Comparison of ENCODE assay signal across 8 cellular contexts in the genomic region with DNA sequence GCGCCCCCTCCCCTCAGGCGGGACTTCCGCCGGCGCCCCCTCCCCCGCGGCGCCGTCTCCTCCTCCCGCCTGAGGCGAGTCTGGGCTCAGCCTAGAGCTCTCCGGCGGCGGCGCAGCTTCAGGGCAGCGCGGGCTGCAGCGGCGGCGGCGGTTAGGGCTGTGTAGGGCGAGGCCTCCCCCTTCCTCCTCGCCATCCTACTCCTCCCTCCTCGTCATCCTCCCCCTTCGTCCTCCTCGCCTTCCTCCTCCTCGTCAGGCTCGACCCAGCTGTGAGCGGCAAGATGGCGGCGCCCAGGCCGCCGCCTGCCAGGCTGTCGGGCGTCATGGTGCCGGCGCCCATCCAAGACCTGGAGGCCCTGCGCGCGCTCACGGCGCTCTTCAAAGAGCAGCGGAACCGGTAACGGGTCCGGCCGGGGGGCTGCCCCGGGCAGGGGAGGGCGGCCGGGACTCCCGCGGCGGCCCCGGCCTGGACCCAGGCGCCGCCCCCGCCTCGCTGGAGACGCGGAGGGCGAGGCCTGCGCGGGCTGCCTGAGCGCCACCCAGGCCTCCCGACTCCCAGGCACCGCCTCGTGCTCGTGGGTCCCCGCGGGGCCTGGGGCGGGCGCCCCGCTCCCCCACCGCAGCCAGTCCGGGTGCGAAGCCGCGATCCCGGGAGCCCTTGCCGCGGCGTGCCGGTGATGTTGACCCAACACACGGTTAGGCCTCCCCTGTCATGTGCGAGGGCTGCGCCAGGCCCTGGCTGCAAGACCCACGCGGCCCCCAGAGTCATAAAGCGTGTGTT. TPM values are rescaled to one million over a fixed set of nuclear protein-coding genes. Genes with fewer than 3 reads are reported as not detected.
DNase-seq lines count a peak whose midpoint lies in the region; ATAC-seq, FAIRE-seq and TF ChIP-seq lines count a peak whose summit lies in the region.

A gene with protein sequence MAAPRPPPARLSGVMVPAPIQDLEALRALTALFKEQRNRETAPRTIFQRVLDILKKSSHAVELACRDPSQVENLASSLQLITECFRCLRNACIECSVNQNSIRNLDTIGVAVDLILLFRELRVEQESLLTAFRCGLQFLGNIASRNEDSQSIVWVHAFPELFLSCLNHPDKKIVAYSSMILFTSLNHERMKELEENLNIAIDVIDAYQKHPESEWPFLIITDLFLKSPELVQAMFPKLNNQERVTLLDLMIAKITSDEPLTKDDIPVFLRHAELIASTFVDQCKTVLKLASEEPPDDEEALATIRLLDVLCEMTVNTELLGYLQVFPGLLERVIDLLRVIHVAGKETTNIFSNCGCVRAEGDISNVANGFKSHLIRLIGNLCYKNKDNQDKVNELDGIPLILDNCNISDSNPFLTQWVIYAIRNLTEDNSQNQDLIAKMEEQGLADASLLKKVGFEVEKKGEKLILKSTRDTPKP (plus strand): TSS at position 52 of the 781 bp plus-strand sequence. CDS start 230 bp downstream, at position 282.

- no peaks in the 10 kb centered on the region for H3K9me3 ChIP-seq in kidney (ENCODE audit: control insufficient read depth in 1 of 2, low read length in 2 of 2)

- H3K27ac Mint-ChIP-seq in central memory CD8-positive, alpha-beta T cell (ENCODE audit: low read depth) = peak within 1 kb of the TSS; percentile 86

- ATAC-seq in HG02938 (IDR thresholded peaks at IDR 0.05; ENCODE audit: unreplicated experiment) (peak; percentile 61), GM21737 (IDR thresholded peaks at IDR 0.05; ENCODE audit: unreplicated experiment) (no peak)
- ATAC-seq in activated CD4-positive, CD25-positive, alpha-beta regulatory T cell treated with anti-CD3 and anti-CD28 coated beads, Interleukin-2, amount 50 U/mL, for 24 hours = peak; percentile 76 to 80
- peak; percentile 74 for ATAC-seq in central memory CD8-positive, alpha-beta T cell (replicated peaks; ENCODE audit: extremely low read depth, poor library complexity, severe bottlenecking)

- no peaks in the 10 kb centered on the region for H3K36me3 ChIP-seq in kidney (ENCODE audit: control insufficient read depth in 1 of 2, insufficient read depth in 2 of 2, low read length in 2 of 2)

- H3K27ac ChIP-seq in kidney (ENCODE audit: low read depth in 2 of 2, low read length in 2 of 2) = peak within 1 kb of the TSS; percentile 51 to 75

- peaks cover 30% of the 10 kb centered on the region for H3K4me1 Mint-ChIP-seq in central memory CD8-positive, alpha-beta T cell

- H3K27me3 Mint-ChIP-seq in central memory CD8-positive, alpha-beta T cell = no peaks in the 10 kb centered on the region

- H3K4me3 Mint-ChIP-seq in central memory CD8-positive, alpha-beta T cell = peak within 1 kb of the TSS; percentile 91

- no peaks in the 10 kb centered on the region for H3K9me3 Mint-ChIP-seq in central memory CD8-positive, alpha-beta T cell

- FAIRE-seq in kidney (lab: Jason Lieb, UNC) = no peak

- peaks cover 2% of the 10 kb centered on the region for H3K36me3 Mint-ChIP-seq in central memory CD8-positive, alpha-beta T cell (ENCODE audit: insufficient read depth)

- DNase-seq in NCI-H2196 treated with DMSO at 0.1 percent for 48 hours (lab: John Stamatoyannopoulos, UW; ENCODE audit: unreplicated experiment) = peak; percentile 77
- peak; percentile 30 to 51 for DNase-seq in central memory CD8-positive, alpha-beta T cell (ENCODE audit: low spot score in 2 of 2)
- DNase-seq in kidney = peak; percentile 91
- peak; percentile 49 to 65 (median 49) for DNase-seq in stimulated activated CD4-positive, alpha-beta T cell treated with anti-CD3 and anti-CD28 coated beads, Interleukin-12 subunit alpha, Interleukin-12 subunit beta, amount 100 ng/mL, for 48 hours (ENCODE audit: low read depth in 2 of 3, low spot score in 1 of 3)

- no peak for TF ChIP-seq CTCF in kidney (IDR thresholded peaks at IDR 0.05; ENCODE audit: borderline replicate concordance, extremely low read depth, insufficient read depth)

- intact Hi-C loops in kidney (cut with DNase I) = no loop called here

- peak within 1 kb of the TSS; percentile 74 to 97 for H3K9ac ChIP-seq in kidney (ENCODE audit: low read length in 2 of 2)

- H3K4me3 ChIP-seq in kidney (ENCODE audit: low read length in 2 of 2) = peak within 1 kb of the TSS; percentile 75 to 84

- TF ChIP-seq POLR2A in GM15510 (IDR thresholded peaks at IDR 0.05; ENCODE audit: borderline replicate concordance, extremely low read depth, insufficient read length) = peak; percentile 67

- peaks cover 4 to 15% of the 10 kb centered on the region in 2 donors for H3K4me1 ChIP-seq in kidney (ENCODE audit: control insufficient read depth in 1 of 2, insufficient read depth in 1 of 2, low read depth in 1 of 2, low read length in 2 of 2)

RNA-seq across cellular contexts. Expression of the gene that starts here (rescaled TPM):
- total RNA-seq in kidney = 121 TPM
- 142 TPM for polyA plus RNA-seq in kidney (ENCODE audit: insufficient read depth, low read depth, low replicate concordance)

Comparison
In these comparisons a context has a peak if more than half of its experiments do, and no peak if none do; other contexts are left out.
1. DNase-seq: peak in every context shown above with its lines; median percentile 91 in kidney; 77 in NCI-H2196 treated with DMSO at 0.1 percent for 48 hours; 49 in stimulated activated CD4-positive, alpha-beta T cell treated with anti-CD3 and anti-CD28 coated beads, Interleukin-12 subunit alpha, Interleukin-12 subunit beta, amount 100 ng/mL, for 48 hours; 40 in central memory CD8-positive, alpha-beta T cell.